ENCODE assay signal across 10 cellular contexts in the genomic region with DNA sequence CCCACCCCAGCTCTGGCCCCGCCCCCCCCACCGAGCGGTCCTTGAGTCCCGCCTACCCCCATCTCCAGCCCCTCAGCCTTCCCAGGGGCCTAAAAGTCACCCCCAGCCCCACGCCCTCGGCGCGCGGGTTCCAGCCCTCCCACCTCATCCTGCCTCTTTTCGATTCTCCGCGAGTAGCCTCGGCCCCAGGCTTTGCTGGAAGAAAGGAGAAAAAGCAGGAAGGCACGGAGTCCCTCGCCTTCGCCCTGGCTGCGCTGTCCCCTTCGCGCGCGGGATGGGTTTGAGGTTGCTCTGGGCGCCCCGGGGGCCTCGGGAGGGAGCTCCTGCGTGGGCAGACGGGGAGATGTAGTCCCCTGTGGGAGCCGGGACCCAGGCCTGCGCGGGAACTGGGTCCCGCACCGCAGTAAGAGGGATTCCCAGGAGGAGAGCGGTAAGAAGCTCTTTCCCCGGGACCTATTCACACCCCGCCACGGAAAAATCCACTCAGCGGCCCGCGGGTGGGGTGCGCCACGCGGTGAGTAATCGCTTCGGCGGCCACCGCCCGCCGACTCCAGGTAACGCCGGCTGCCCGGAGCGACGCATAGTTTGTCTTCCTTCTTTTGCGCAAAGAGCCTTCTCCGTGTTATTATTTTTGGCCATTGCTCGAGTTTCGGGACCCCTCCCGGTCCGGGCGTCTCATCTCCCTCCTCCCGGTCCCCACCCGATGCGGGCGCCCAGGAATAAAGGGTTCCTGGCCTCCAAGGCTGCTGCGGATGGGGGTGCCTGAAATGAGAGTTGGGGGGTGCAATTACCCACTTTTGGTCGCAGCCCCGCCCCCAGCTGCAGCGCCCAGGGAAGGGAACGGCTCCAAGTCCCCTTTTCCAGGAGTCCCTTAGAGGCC. TPM values are rescaled to one million over a fixed set of nuclear protein-coding genes. Genes with fewer than 3 reads are reported as not detected.
DNase-seq lines count a peak whose midpoint lies in the region; ATAC-seq, FAIRE-seq and TF ChIP-seq lines count a peak whose summit lies in the region.
"Had no signal": no experiment of that assay in that cellular context is flagged by ENCODE, and none has a peak within 500 bp of the region (broad histone marks: within the 10 kb centered on the region; RNA-seq: fewer than 3 reads in every experiment).

No MANE protein-coding gene starts in this region.

- peak overlapping the region; percentile 60 for H2AK5ac ChIP-seq in neuronal stem cell (ENCODE audit: low read depth, low read length)

- H3K14ac ChIP-seq in neuronal stem cell (ENCODE audit: low read length): no peak overlapping the region

- intact Hi-C loops in OCI-LY7 (cut with micrococcal nuclease; ENCODE audit: unreplicated experiment): no loop called here

- H3K4me2 ChIP-seq in neuronal stem cell (ENCODE audit: insufficient read depth, low read length, poor library complexity, severe bottlenecking) (peak overlapping the region; percentile 25), OCI-LY7 (ENCODE audit: low read length) (no peak overlapping the region)

- DNase-seq in D721Med (ENCODE audit: insufficient read length, low spot score): peak; percentile 57
- no peak for DNase-seq in effector memory CD8-positive, alpha-beta T cell
- DNase-seq in neuronal stem cell (ENCODE audit: low spot score): no peak
- no peak for DNase-seq in SKM-1 (lab: John Stamatoyannopoulos, UW; ENCODE audit: unreplicated experiment)
- DNase-seq in OCI-LY7 (ENCODE audit: low spot score): no peak
- DNase-seq: central memory CD4-positive, alpha-beta T cell; NCI-H1105 treated with DMSO at 0.1 percent for 48 hours had no signal

- no peak overlapping the region for H2BK5ac ChIP-seq in neuronal stem cell (ENCODE audit: low read length)

- peaks cover 2% of the 10 kb centered on the region; the same call in 1 of the 2 replicates for H3K9me3 ChIP-seq in HUES64 (ENCODE audit: insufficient read depth, low read depth, low read length)
- no peaks in the 10 kb centered on the region for H3K9me3 ChIP-seq in neuronal stem cell (replicated peaks in 1 of 2; ENCODE audit: control insufficient read depth in 2 of 2, insufficient read depth in 1 of 2, low read depth in 1 of 2, low read length in 2 of 2)
- no peaks in the 10 kb centered on the region for H3K9me3 ChIP-seq in OCI-LY7 (ENCODE audit: low read length)
- H3K9me3 ChIP-seq: neutrophil had no signal

- H3K4me1 ChIP-seq in HUES64 (ENCODE audit: insufficient read depth, low read length): peaks cover 32% of the 10 kb centered on the region
- peaks cover 30 to 47% of the 10 kb centered on the region in 2 donors for H3K4me1 ChIP-seq in neuronal stem cell (ENCODE audit: control insufficient read depth in 2 of 2, insufficient read depth in 1 of 2, low read depth in 1 of 2, low read length in 2 of 2)
- H3K4me1 ChIP-seq in OCI-LY7 (ENCODE audit: insufficient read depth, low read length, poor library complexity, severe bottlenecking): peaks cover 5% of the 10 kb centered on the region

- H3K9ac ChIP-seq in HUES64 (ENCODE audit: low read depth, low read length) (no peak overlapping the region), neuronal stem cell (ENCODE audit: low read depth, low read length, poor library complexity) (no peak overlapping the region)

- H3K27ac ChIP-seq in HUES64 (ENCODE audit: low read depth, low read length) (no peak overlapping the region), neuronal stem cell (replicated peaks; ENCODE audit: low read length) (no peak overlapping the region), OCI-LY7 (ENCODE audit: low read depth, low read length, poor library complexity, severe bottlenecking) (no peak overlapping the region)
- H3K27ac ChIP-seq: neutrophil had no signal

- no peak overlapping the region for H3K4ac ChIP-seq in neuronal stem cell (ENCODE audit: low read length)

- H2BK120ac ChIP-seq in neuronal stem cell (ENCODE audit: low read depth, low read length): no peak overlapping the region

- H3K27me3 ChIP-seq in HUES64 (ENCODE audit: insufficient read depth, low read length): peaks cover 96% of the 10 kb centered on the region
- peaks cover 65 to 98% (median 93%) of the 10 kb centered on the region in 3 experiments for H3K27me3 ChIP-seq in neuronal stem cell (ENCODE audit: control insufficient read depth in 3 of 3, insufficient read depth in 3 of 3, low read depth in 1 of 3, low read length in 3 of 3)

- peak overlapping the region; percentile 58 for H2BK12ac ChIP-seq in neuronal stem cell (ENCODE audit: low read length)

- H3K9me3 Mint-ChIP-seq in effector memory CD8-positive, alpha-beta T cell: no peaks in the 10 kb centered on the region

- H3K27me3 Mint-ChIP-seq in effector memory CD8-positive, alpha-beta T cell: peaks cover 64 to 85% of the 10 kb centered on the region in 2 donors

- no peak for FAIRE-seq in D721Med (lab: Jason Lieb, UNC)

- CTCF ChIA-PET in OCI-LY7 (lab: Charles Lee; ENCODE audit: unreplicated experiment): no interaction called here

- peak overlapping the region; percentile 54 for H2BK15ac ChIP-seq in neuronal stem cell (ENCODE audit: low read length)

- H4K91ac ChIP-seq in neuronal stem cell (ENCODE audit: low read depth, low read length, poor library complexity): no peak overlapping the region

- H2AFZ ChIP-seq in neuronal stem cell (ENCODE audit: low read length): peak overlapping the region; percentile 59
- H2AFZ ChIP-seq in OCI-LY7 (ENCODE audit: low read length): no peak overlapping the region

- no peak for TF ChIP-seq CTCF in D721Med (IDR thresholded peaks at IDR 0.05; ENCODE audit: insufficient read depth, missing control alignments)
- no peak for TF ChIP-seq CTCF in OCI-LY7 (conservative IDR thresholded peaks at IDR 0.05; ENCODE audit: low read length)

- WGBS in HUES64: 4% methylated on average over 67 of the region's 68 CpGs
- no CpG with 5 or more reads among the region's 68 CpGs for WGBS in neuronal stem cell (ENCODE audit: extremely low coverage in 2 of 2, insufficient read length in 2 of 2, insufficient replicate concordance in 1 of 2), 2 donors

- no peaks in the 10 kb centered on the region for H3K79me2 ChIP-seq in OCI-LY7 (ENCODE audit: insufficient read depth, low read depth, low read length)

- H3K36me3 ChIP-seq in HUES64 (ENCODE audit: insufficient read depth, low read length): no peaks in the 10 kb centered on the region
- no peaks in the 10 kb centered on the region for H3K36me3 ChIP-seq in neuronal stem cell (replicated peaks in 1 of 2; ENCODE audit: control insufficient read depth in 2 of 2, insufficient read depth in 2 of 2, low read length in 2 of 2)
- no peaks in the 10 kb centered on the region for H3K36me3 ChIP-seq in OCI-LY7 (ENCODE audit: insufficient read depth, low read length)
- H3K36me3 ChIP-seq: neutrophil had no signal

- H3K4me3 ChIP-seq in HUES64 (ENCODE audit: low read length) (peak overlapping the region; percentile 31), neuronal stem cell (ENCODE audit: low read length in 2 of 2) (no peak overlapping the region), OCI-LY7 (ENCODE audit: low read depth, low read length, poor library complexity, severe bottlenecking) (no peak overlapping the region)

- H3K23ac ChIP-seq in neuronal stem cell (ENCODE audit: low read depth, low read length, poor library complexity): no peak overlapping the region

- H3K4me1 Mint-ChIP-seq in effector memory CD8-positive, alpha-beta T cell (ENCODE audit: low read depth in 2 of 2): peaks cover 20 to 21% of the 10 kb centered on the region in 2 donors

- ATAC-seq in effector memory CD8-positive, alpha-beta T cell (replicated peaks): no peak
- ATAC-seq in HG03342 (IDR thresholded peaks at IDR 0.05; ENCODE audit: unreplicated experiment): no peak

- H3K79me1 ChIP-seq in neuronal stem cell (ENCODE audit: low read depth, low read length): no peaks in the 10 kb centered on the region

- no TSS peak for BruUV-seq in OCI-LY7 (replicated peaks; lab: Mats Ljungman, UMichigan)

- no peaks in the 10 kb centered on the region for H4K20me1 ChIP-seq in OCI-LY7 (ENCODE audit: insufficient read depth, low read length)

- H3K9me2 ChIP-seq in OCI-LY7 (ENCODE audit: insufficient read depth, low read length): no peaks in the 10 kb centered on the region

- peaks cover 3% of the 10 kb centered on the region for H3K36me3 Mint-ChIP-seq in effector memory CD8-positive, alpha-beta T cell (ENCODE audit: insufficient read depth)

- H3K4me3 Mint-ChIP-seq in effector memory CD8-positive, alpha-beta T cell: peak overlapping the region; percentile 47 to 52

- H3K18ac ChIP-seq in neuronal stem cell (ENCODE audit: low read length): peak overlapping the region; percentile 38

- no peak overlapping the region for H3K27ac Mint-ChIP-seq in effector memory CD8-positive, alpha-beta T cell

- H4K8ac ChIP-seq in neuronal stem cell (ENCODE audit: low read depth, low read length): no peak overlapping the region

- POLR2A ChIA-PET in OCI-LY7 (lab: Charles Lee): no interaction called here

RNA-seq across cellular contexts. Expression of a gene that starts 0.9 kb away (rescaled TPM):
- 4.2 TPM for polyA plus RNA-seq in HUES64 (2013, experiment 1 of 2)
- polyA plus RNA-seq in HUES64 (2013, experiment 2 of 2): 8.9 TPM
- polyA plus RNA-seq in neuronal stem cell (2013, experiment 1 of 2): 0.24 TPM
- 0.33 TPM for polyA plus RNA-seq in neuronal stem cell (2013, experiment 2 of 2)
- 0.82 TPM in 1 of 2 replicates, not detected in the other for total RNA-seq in OCI-LY7 (2014; rRNA removed; shearing (Covaris generic))
- 1.3 and 1.5 TPM in 2 replicates for total RNA-seq in OCI-LY7 (2022)

RNA-seq across cellular contexts. Expression of a gene that starts 5.2 kb away (rescaled TPM):
- 3.7 TPM for polyA plus RNA-seq in HUES64 (2013, experiment 1 of 2)
- 4.8 TPM for polyA plus RNA-seq in HUES64 (2013, experiment 2 of 2)
- 7.1 TPM for polyA plus RNA-seq in neuronal stem cell (2013, experiment 1 of 2)
- polyA plus RNA-seq in neuronal stem cell (2013, experiment 2 of 2): 6.4 TPM
- total RNA-seq in OCI-LY7 (2014; rRNA removed; shearing (Covaris generic)): 0.33 and 1.0 TPM in 2 replicates
- 0.84 and 0.89 TPM in 2 replicates for total RNA-seq in OCI-LY7 (2022)

RNA-seq across cellular contexts. Expression of a gene that starts 18.9 kb away (rescaled TPM):
- 52.1 TPM for polyA plus RNA-seq in HUES64 (2013, experiment 1 of 2)
- 45.2 TPM for polyA plus RNA-seq in HUES64 (2013, experiment 2 of 2)
- polyA plus RNA-seq in neuronal stem cell (2013, experiment 1 of 2): 85.7 TPM
- polyA plus RNA-seq in neuronal stem cell (2013, experiment 2 of 2): 81.2 TPM
- 122 and 126 TPM in 2 replicates for total RNA-seq in OCI-LY7 (2014; rRNA removed; shearing (Covaris generic))
- total RNA-seq in OCI-LY7 (2022): 84.6 and 88.8 TPM in 2 replicates

RNA-seq across cellular contexts. Expression of a gene that starts 29.4 kb away (rescaled TPM):
- polyA plus RNA-seq in HUES64 (2013, experiment 1 of 2): 4.2 TPM
- 4.1 TPM for polyA plus RNA-seq in HUES64 (2013, experiment 2 of 2)
- 3.8 TPM for polyA plus RNA-seq in neuronal stem cell (2013, experiment 1 of 2)
- polyA plus RNA-seq in neuronal stem cell (2013, experiment 2 of 2): 4.4 TPM
- total RNA-seq in OCI-LY7 (2014; rRNA removed; shearing (Covaris generic)): 0.75 and 1.0 TPM in 2 replicates
- total RNA-seq in OCI-LY7 (2022): 7.9 and 8.9 TPM in 2 replicates

RNA-seq across cellular contexts. Expression of a gene that starts 35.8 kb away (rescaled TPM):
- polyA plus RNA-seq in HUES64 (2013, experiment 1 of 2): 1,216 TPM
- polyA plus RNA-seq in HUES64 (2013, experiment 2 of 2): 1,283 TPM
- polyA plus RNA-seq in neuronal stem cell (2013, experiment 1 of 2): 1,321 TPM
- polyA plus RNA-seq in neuronal stem cell (2013, experiment 2 of 2): 1,289 TPM
- 1,188 and 1,580 TPM in 2 replicates for total RNA-seq in OCI-LY7 (2014; rRNA removed; shearing (Covaris generic))
- 1,496 and 1,653 TPM in 2 replicates for total RNA-seq in OCI-LY7 (2022)
